Comparison of ENCODE assay signal across 25 cellular contexts in the genomic region with DNA sequence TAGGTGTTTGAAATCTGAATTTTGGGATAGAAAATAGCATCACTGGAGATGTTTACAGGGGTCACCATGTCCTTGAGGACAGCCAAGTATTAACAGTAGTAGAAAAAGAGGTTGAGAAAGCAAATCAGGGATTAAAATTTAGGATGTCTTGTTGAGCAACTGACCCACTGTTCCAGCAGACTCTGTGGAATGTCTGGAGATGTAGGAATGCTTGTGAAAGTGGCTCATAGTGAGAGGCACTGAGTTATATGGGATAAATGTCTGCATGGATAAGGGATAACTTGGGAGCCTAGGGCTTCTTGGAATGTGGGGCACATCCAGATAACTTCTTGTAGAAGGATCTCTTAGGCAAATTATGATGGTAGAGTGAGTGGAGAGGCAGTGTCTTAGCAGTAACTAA.
DNase-seq lines count a peak whose midpoint lies in the region; ATAC-seq, FAIRE-seq and TF ChIP-seq lines count a peak whose summit lies in the region.
"Had no signal": no experiment of that assay in that cellular context is flagged by ENCODE, and none has a peak within 500 bp of the region (broad histone marks: within the 10 kb centered on the region; RNA-seq: fewer than 3 reads in every experiment).

No MANE protein-coding gene starts in this region.

- H2AK5ac ChIP-seq in mesendoderm (ENCODE audit: low read length), result no peak overlapping the region

- H3K9me3 ChIP-seq in GM23248 (ENCODE audit: low read depth) (no peaks in the 10 kb centered on the region), HepG2 (ENCODE audit: low read length) (no peaks in the 10 kb centered on the region)
- H3K9me3 ChIP-seq: A549, upper lobe of right lung had no signal

- H3K56ac ChIP-seq in mesendoderm (ENCODE audit: low read length), result no peak overlapping the region

- H2AFZ ChIP-seq in GM23248 (peak overlapping the region; percentile 17; the same call in 1 of the 2 replicates), HepG2 (ENCODE audit: low read length) (no peak overlapping the region)

- H3K23ac ChIP-seq in mesendoderm (ENCODE audit: low read length), result no peak overlapping the region

- H2BK120ac ChIP-seq in mesendoderm (ENCODE audit: low read depth, low read length), result no peak overlapping the region

- no peak overlapping the region for H3K18ac ChIP-seq in mesendoderm (ENCODE audit: low read length)

- no peak overlapping the region for H4K5ac ChIP-seq in mesendoderm (ENCODE audit: low read length)

- H3K4ac ChIP-seq in mesendoderm (ENCODE audit: low read depth, low read length), result no peak overlapping the region

- DNase-seq in AG08395 (ENCODE audit: low spot score), result peak; percentile 27
- peak; percentile 22 for DNase-seq in GM23248
- DNase-seq in astrocyte of the hippocampus (ENCODE audit: low read depth, low spot score), result peak; percentile 29
- DNase-seq in mesendoderm, result peak; percentile 7
- DNase-seq in DMS53 treated with DMSO at 0.1 percent for 48 hours (lab: John Stamatoyannopoulos, UW; ENCODE audit: unreplicated experiment), result no peak
- DNase-seq in HepG2 (ENCODE audit: low spot score), result no peak
- DNase-seq in HT-29 (ENCODE audit: low spot score), result no peak
- no peak for DNase-seq in NCI-H1048 (lab: John Stamatoyannopoulos, UW)
- DNase-seq: activated CD4-positive, alpha-beta T cell treated with anti-CD3 and anti-CD28 coated beads for 1 hour; activated naive CD4-positive, alpha-beta T cell treated with anti-CD3 and anti-CD28 coated beads for 36 hours; activated T-cell treated with anti-CD3 and anti-CD28 coated beads, Interleukin-2, amount 50 U/mL, for 72 hours; CD4-positive, CD25-positive, alpha-beta regulatory T cell; DMS 273 treated with DMSO at 0.1 percent for 48 hours; Karpas-422; mammary epithelial cell; NCI-H2029; NCI-H345; occipital lobe; SHP77 treated with DMSO at 0.1 percent for 48 hours; T-cell; upper lobe of right lung had no signal

- H3K9me2 ChIP-seq in GM23248 (ENCODE audit: insufficient read depth), result no peaks in the 10 kb centered on the region

- POLR2A ChIA-PET in HepG2 (lab: Yijun Ruan, JAX), result no interaction called here

- H3K4me3 ChIP-seq in GM23248 (no peak overlapping the region), mesendoderm (ENCODE audit: low read length) (no peak overlapping the region), HepG2 (replicated peaks in 1 of 3; ENCODE audit: insufficient read depth in 1 of 3, low read depth in 2 of 3, low read length in 3 of 3) (no peak overlapping the region)
- H3K4me3 ChIP-seq: A549, upper lobe of right lung had no signal

- peaks cover 19% of the 10 kb centered on the region; the same call in 1 of the 2 replicates for H3F3A ChIP-seq in GM23248 (ENCODE audit: insufficient read depth)

- in situ Hi-C loops in GM23248 (cut with MboI), result no loop called here
- in situ Hi-C loops in HepG2 (cut with HindIII; ENCODE audit: extremely low pct_ligation_motif_present, low pct_unique_long_range_greater_than_20kb), result no loop called here

- TF ChIP-seq POLR2A in HepG2 (IDR thresholded peaks at IDR 0.05; ENCODE audit: insufficient read depth in 1 of 2, low read depth in 2 of 2, low read length in 2 of 2), result no peak

- FAIRE-seq in HepG2 (lab: Jason Lieb, UNC), result no peak
- FAIRE-seq: A549, G401.6 had no signal

- ATAC-seq in HepG2, result no peak
- ATAC-seq: A549; activated T-cell treated with anti-CD3 and anti-CD28 coated beads, Interleukin-2, amount 50 U/mL, for 72 hours; PC-3; T-cell; upper lobe of right lung had no signal

- no peak overlapping the region for H3K4me2 ChIP-seq in GM23248 (ENCODE audit: unreplicated experiment)
- no peak overlapping the region for H3K4me2 ChIP-seq in mesendoderm (ENCODE audit: low read length)
- no peak overlapping the region for H3K4me2 ChIP-seq in HepG2 (ENCODE audit: low read depth, low read length)
- H3K4me2 ChIP-seq: A549 had no signal

- no peak for TF ChIP-seq EP300 in HepG2 (IDR thresholded peaks at IDR 0.05; ENCODE audit: low read depth in 2 of 2, low read length in 2 of 2)
- TF ChIP-seq EP300 in HepG2 (CRISPR knock-in tag; IDR thresholded peaks at IDR 0.05; ENCODE audit: borderline replicate concordance), result no peak

- CTCF ChIA-PET in HepG2 (lab: Yijun Ruan, JAX; ENCODE audit: low intra/inter-chr PET ratio, low total read pairs), result no interaction called here

- H3K4me1 ChIP-seq in GM23248 (ENCODE audit: insufficient read depth) (peaks cover 36% of the 10 kb centered on the region), mesendoderm (ENCODE audit: control insufficient read depth, low read depth, low read length) (no peaks in the 10 kb centered on the region), HepG2 (ENCODE audit: insufficient read depth, low read length) (no peaks in the 10 kb centered on the region)
- H3K4me1 ChIP-seq: A549, upper lobe of right lung had no signal

- H4K8ac ChIP-seq in mesendoderm (ENCODE audit: low read depth, low read length), result no peak overlapping the region

- TF ChIP-seq CTCF in HepG2 (CRISPR knock-in tag; IDR thresholded peaks at IDR 0.05), result no peak

- H2BK5ac ChIP-seq in mesendoderm (ENCODE audit: low read length), result no peak overlapping the region

- H3K9ac ChIP-seq in GM23248 (no peak overlapping the region), mesendoderm (ENCODE audit: low read length) (no peak overlapping the region), HepG2 (ENCODE audit: insufficient read depth, low read depth, low read length) (no peak overlapping the region)

- H3K79me1 ChIP-seq in mesendoderm (ENCODE audit: low read length), result no peaks in the 10 kb centered on the region

- intact Hi-C loops in HepG2 (cut with micrococcal nuclease; ENCODE audit: unreplicated experiment), result no loop called here

- no peak overlapping the region for H2BK15ac ChIP-seq in mesendoderm (replicated peaks; ENCODE audit: low read depth)

- H3K27ac ChIP-seq in GM23248, result peak overlapping the region; percentile 25; the same call in 1 of the 2 replicates
- H3K27ac ChIP-seq in mesendoderm (ENCODE audit: low read depth, low read length), result no peak overlapping the region
- no peak overlapping the region for H3K27ac ChIP-seq in HepG2 (ENCODE audit: extremely low read length, insufficient read depth, low read length)
- H3K27ac ChIP-seq: A549, epithelial cell of prostate, upper lobe of right lung had no signal

- BruUV-seq in HepG2 (replicated peaks; lab: Mats Ljungman, UMichigan), result no TSS peak

- H4K20me1 ChIP-seq in GM23248 (ENCODE audit: insufficient read depth) (no peaks in the 10 kb centered on the region), HepG2 (ENCODE audit: insufficient read depth, low read length) (no peaks in the 10 kb centered on the region)

- H3K36me3 ChIP-seq in GM23248 (ENCODE audit: low read depth), result no peaks in the 10 kb centered on the region
- no peaks in the 10 kb centered on the region for H3K36me3 ChIP-seq in mesendoderm (ENCODE audit: control insufficient read depth, insufficient read depth, low read length)
- H3K36me3 ChIP-seq in HepG2 (replicated peaks in 1 of 2; ENCODE audit: control insufficient read depth in 1 of 2, insufficient read depth in 2 of 2, low read length in 2 of 2), result no peaks in the 10 kb centered on the region
- H3K36me3 ChIP-seq: upper lobe of right lung had no signal

- H3K79me2 ChIP-seq in GM23248 (ENCODE audit: insufficient read depth) (no peaks in the 10 kb centered on the region), mesendoderm (ENCODE audit: control insufficient read depth, insufficient read depth, low read length) (no peaks in the 10 kb centered on the region), HepG2 (ENCODE audit: insufficient read depth, low read length) (no peaks in the 10 kb centered on the region)

- H3K27me3 ChIP-seq in GM23248 (replicated peaks; ENCODE audit: insufficient read depth) (no peaks in the 10 kb centered on the region), mesendoderm (ENCODE audit: insufficient read depth, low read length, poor library complexity) (no peaks in the 10 kb centered on the region), HepG2 (ENCODE audit: control insufficient read depth in 1 of 2, insufficient read depth in 2 of 2, low read length in 2 of 2) (no peaks in the 10 kb centered on the region; a peak in 1 of 5 replicates)
- H3K27me3 ChIP-seq: upper lobe of right lung had no signal

- no peak for TF ChIP-seq RAD21 in HepG2 (CRISPR knock-in tag; IDR thresholded peaks at IDR 0.05)

TF ChIP-seq in HepG2, 621 proteins besides CTCF, POLR2A, EP300 and RAD21:
- TF ChIP-seq, protein P1, sequence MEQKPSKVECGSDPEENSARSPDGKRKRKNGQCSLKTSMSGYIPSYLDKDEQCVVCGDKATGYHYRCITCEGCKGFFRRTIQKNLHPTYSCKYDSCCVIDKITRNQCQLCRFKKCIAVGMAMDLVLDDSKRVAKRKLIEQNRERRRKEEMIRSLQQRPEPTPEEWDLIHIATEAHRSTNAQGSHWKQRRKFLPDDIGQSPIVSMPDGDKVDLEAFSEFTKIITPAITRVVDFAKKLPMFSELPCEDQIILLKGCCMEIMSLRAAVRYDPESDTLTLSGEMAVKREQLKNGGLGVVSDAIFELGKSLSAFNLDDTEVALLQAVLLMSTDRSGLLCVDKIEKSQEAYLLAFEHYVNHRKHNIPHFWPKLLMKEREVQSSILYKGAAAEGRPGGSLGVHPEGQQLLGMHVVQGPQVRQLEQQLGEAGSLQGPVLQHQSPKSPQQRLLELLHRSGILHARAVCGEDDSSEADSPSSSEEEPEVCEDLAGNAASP (CRISPR knock-in tag; IDR thresholded peaks at IDR 0.05; ENCODE audit: borderline replicate concordance), result no peak
- TF ChIP-seq RBAK (CRISPR knock-in tag; IDR thresholded peaks at IDR 0.05) (no peak), ZNF251 (CRISPR knock-in tag; IDR thresholded peaks at IDR 0.05) (no peak), RARG (CRISPR knock-in tag; IDR thresholded peaks at IDR 0.05; ENCODE audit: low read depth) (no peak), CBX2 (IDR thresholded peaks at IDR 0.05; ENCODE audit: low read depth, low read length) (no peak), CBX2 (CRISPR knock-in tag; IDR thresholded peaks at IDR 0.05; ENCODE audit: low read depth) (no peak), XBP1 (CRISPR knock-in tag; IDR thresholded peaks at IDR 0.05) (no peak)
- TF ChIP-seq, protein P2, sequence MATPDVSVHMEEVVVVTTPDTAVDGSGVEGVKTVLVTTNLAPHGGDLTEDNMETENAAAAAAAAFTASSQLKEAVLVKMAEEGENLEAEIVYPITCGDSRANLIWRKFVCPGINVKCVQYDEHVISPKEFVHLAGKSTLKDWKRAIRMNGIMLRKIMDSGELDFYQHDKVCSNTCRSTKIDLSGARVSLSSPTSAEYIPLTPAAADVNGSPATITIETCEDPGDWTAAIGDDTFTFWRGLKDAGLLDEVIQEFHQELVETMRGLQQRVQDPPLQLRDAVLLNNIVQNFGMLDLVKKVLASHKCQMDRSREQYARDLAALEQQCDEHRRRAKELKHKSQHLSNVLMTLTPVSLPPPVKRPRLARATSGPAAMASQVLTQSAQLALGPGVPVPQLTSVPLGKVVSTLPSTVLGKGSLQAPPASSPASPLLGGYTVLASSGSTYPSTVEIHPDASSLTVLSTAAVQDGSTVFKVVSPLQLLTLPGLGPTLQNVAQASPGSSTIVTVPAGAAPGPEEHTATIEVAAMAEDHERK (CRISPR knock-in tag; IDR thresholded peaks at IDR 0.05; ENCODE audit: low read depth), result no peak
- TF ChIP-seq, protein P3, sequence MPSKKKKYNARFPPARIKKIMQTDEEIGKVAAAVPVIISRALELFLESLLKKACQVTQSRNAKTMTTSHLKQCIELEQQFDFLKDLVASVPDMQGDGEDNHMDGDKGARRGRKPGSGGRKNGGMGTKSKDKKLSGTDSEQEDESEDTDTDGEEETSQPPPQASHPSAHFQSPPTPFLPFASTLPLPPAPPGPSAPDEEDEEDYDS (CRISPR knock-in tag; IDR thresholded peaks at IDR 0.05), result no peak

Comparison
In these comparisons a context has a peak if more than half of its experiments do, and no peak if none do; other contexts are left out.
1. DNase-seq: peak in AG08395 (single experiment), GM23248 (single experiment), astrocyte of the hippocampus (single experiment) and mesendoderm (single experiment); none in DMS53 treated with DMSO at 0.1 percent for 48 hours (single experiment), HepG2 (single experiment), HT-29 (single experiment) and NCI-H1048 (single experiment).